9 cellular contexts compared by ENCODE assay signal in the genomic region with DNA sequence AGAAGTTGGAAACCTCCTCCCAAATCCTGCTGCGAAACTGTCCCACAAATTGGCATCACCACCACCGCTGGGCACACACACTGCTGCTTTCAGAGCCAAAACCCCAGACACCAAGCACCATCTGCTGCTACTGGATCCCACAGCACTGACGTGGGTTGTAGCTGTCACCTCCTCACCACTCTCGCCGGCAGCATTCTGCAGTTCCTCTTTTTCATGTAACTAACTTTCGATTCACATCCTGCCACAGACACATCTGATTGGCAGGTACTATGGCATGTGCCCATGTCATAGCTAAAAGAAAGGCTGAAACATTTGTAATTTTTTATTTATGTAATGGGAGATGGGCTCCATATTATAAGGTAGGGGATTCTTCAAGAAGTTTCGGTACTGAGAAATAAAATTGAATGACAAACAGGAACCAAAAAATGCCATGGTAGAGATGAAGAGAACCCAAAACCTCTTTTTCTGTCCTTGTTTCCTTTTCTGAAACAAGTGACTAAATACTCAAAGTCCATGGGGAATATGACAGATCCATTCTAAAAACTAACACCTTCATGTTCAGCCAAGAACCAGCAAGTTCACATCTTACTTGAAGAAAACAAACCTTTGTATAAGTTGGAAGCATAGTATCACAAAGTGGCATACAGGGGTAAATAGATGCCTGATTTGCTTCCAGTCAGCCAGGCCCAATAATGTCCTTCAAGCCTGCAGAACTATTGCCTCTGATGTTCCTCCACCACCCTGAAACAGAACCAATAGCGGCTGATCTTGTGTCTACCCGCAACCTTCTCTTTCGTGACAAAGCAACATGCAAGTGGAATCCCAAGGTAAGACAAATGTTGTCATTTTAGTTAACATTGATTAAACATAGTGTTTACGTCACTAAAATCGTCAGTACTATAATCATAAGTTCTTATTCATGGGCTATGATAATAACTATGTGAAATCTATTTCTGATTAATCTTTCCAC. TPM values are rescaled to one million over a fixed set of nuclear protein-coding genes. Genes with fewer than 3 reads are reported as not detected.
DNase-seq lines count a peak whose midpoint lies in the region; ATAC-seq and TF ChIP-seq lines count a peak whose summit lies in the region.
"Had no signal": no experiment of that assay in that cellular context is flagged by ENCODE, and none has a peak within 500 bp of the region (broad histone marks: within the 10 kb centered on the region; RNA-seq: fewer than 3 reads in every experiment).

No MANE protein-coding gene starts in this region.

- H3K4ac ChIP-seq in mesenchymal stem cell (ENCODE audit: low read depth in 1 of 2, low read length in 2 of 2) = peak overlapping the region in 1 of 2 experiments; percentile 67

- H3K18ac ChIP-seq in mesenchymal stem cell (ENCODE audit: low read depth in 1 of 2, low read length in 2 of 2) = peak overlapping the region; percentile 29 to 70

- peak overlapping the region; percentile 71 to 99 for H2BK12ac ChIP-seq in mesenchymal stem cell (ENCODE audit: low read length in 2 of 2)

- POLR2A ChIA-PET in OCI-LY7 (lab: Charles Lee) = interaction anchor here (0.6 to 4.3 kb wide), 20 partner anchors 14 to 417 kb away, joined by 3 to 77 read pairs (median 4); no protein-coding TSS in a partner anchor

- no peak overlapping the region for H3K27ac Mint-ChIP-seq in activated T-helper 2 cell treated with anti-CD3 and anti-CD28 coated beads, Interferon-gamma antibody, Interleukin-2, Interleukin-4, amounts not matched to agents 10 μg/mL and 5 μg/mL and 100 μg/mL, durations not matched to agents 14 hours and 24 hours and 36 hours
- H3K27ac Mint-ChIP-seq in stimulated activated naive B cell treated with anti-CD40 and anti-IgM and Interleukin-4, amounts not matched to agents 10 μg/mL and 1 μg/mL and 100 μg/mL, for 72 hours = peak overlapping the region; percentile 92

- peak overlapping the region; percentile 84 for H4K8ac ChIP-seq in mesenchymal stem cell (ENCODE audit: low read length)

- H3K4me1 ChIP-seq in OCI-LY7 (ENCODE audit: insufficient read depth, low read length, poor library complexity, severe bottlenecking) = peaks cover 70% of the 10 kb centered on the region
- H3K4me1 ChIP-seq in mesenchymal stem cell (ENCODE audit: control insufficient read depth, insufficient read depth, low read depth, low read length) = no peaks in the 10 kb centered on the region

- ATAC-seq in GM18502 (IDR thresholded peaks at IDR 0.05; ENCODE audit: poor library complexity, unreplicated experiment) = peak; percentile 99
- ATAC-seq in HG02798 (IDR thresholded peaks at IDR 0.05; ENCODE audit: poor library complexity, unreplicated experiment) = peak; percentile 97
- ATAC-seq in stimulated activated naive B cell treated with anti-CD40 and anti-IgM and Interleukin-4, amounts not matched to agents 10 μg/mL and 1 μg/mL and 100 μg/mL, for 72 hours (replicated peaks) = peak; percentile 97 to 99

- peak overlapping the region; percentile 10 for H3K9ac ChIP-seq in mesenchymal stem cell (ENCODE audit: low read length)

- H3K9me3 ChIP-seq in OCI-LY7 (ENCODE audit: low read length) (no peaks in the 10 kb centered on the region; the same call in 1 of the 2 replicates), mesenchymal stem cell (ENCODE audit: control insufficient read depth, low read length) (no peaks in the 10 kb centered on the region)

- peak; percentile 37; the same call in 1 of the 2 replicates for TF ChIP-seq CTCF in OCI-LY7 (conservative IDR thresholded peaks at IDR 0.05; ENCODE audit: low read length)

- no peak overlapping the region for H2BK120ac ChIP-seq in mesenchymal stem cell (ENCODE audit: low read depth, low read length)

- H3K4me3 Mint-ChIP-seq in activated T-helper 2 cell treated with anti-CD3 and anti-CD28 coated beads, Interferon-gamma antibody, Interleukin-2, Interleukin-4, amounts not matched to agents 10 μg/mL and 5 μg/mL and 100 μg/mL, durations not matched to agents 14 hours and 24 hours and 36 hours (ENCODE audit: low read depth) = peak overlapping the region; percentile 22
- peak overlapping the region; percentile 54 to 64 for H3K4me3 Mint-ChIP-seq in stimulated activated naive B cell treated with anti-CD40 and anti-IgM and Interleukin-4, amounts not matched to agents 10 μg/mL and 1 μg/mL and 100 μg/mL, for 72 hours

- H2BK5ac ChIP-seq in mesenchymal stem cell (ENCODE audit: low read depth, low read length, poor library complexity, severe bottlenecking) = no peak overlapping the region

- H3K4me3 ChIP-seq in OCI-LY7 (ENCODE audit: low read depth, low read length, poor library complexity, severe bottlenecking) (peak overlapping the region; percentile 35), mesenchymal stem cell (ENCODE audit: insufficient read depth in 1 of 2, low read depth in 1 of 2, low read length in 2 of 2) (no peak overlapping the region)

- H3K9me3 Mint-ChIP-seq in activated T-helper 2 cell treated with anti-CD3 and anti-CD28 coated beads, Interferon-gamma antibody, Interleukin-2, Interleukin-4, amounts not matched to agents 10 μg/mL and 5 μg/mL and 100 μg/mL, durations not matched to agents 14 hours and 24 hours and 36 hours = no peaks in the 10 kb centered on the region
- no peaks in the 10 kb centered on the region for H3K9me3 Mint-ChIP-seq in stimulated activated naive B cell treated with anti-CD40 and anti-IgM and Interleukin-4, amounts not matched to agents 10 μg/mL and 1 μg/mL and 100 μg/mL, for 72 hours

- H3K27me3 Mint-ChIP-seq in activated T-helper 2 cell treated with anti-CD3 and anti-CD28 coated beads, Interferon-gamma antibody, Interleukin-2, Interleukin-4, amounts not matched to agents 10 μg/mL and 5 μg/mL and 100 μg/mL, durations not matched to agents 14 hours and 24 hours and 36 hours (ENCODE audit: low read depth) = peaks cover 2% of the 10 kb centered on the region
- peaks cover 19 to 23% of the 10 kb centered on the region in 2 donors for H3K27me3 Mint-ChIP-seq in stimulated activated naive B cell treated with anti-CD40 and anti-IgM and Interleukin-4, amounts not matched to agents 10 μg/mL and 1 μg/mL and 100 μg/mL, for 72 hours

- 89% methylated on average over 6 of the region's 12 CpGs for WGBS in mesenchymal stem cell

- H4K20me1 ChIP-seq in OCI-LY7 (ENCODE audit: insufficient read depth, low read length) = no peaks in the 10 kb centered on the region

- no peaks in the 10 kb centered on the region for H3K79me1 ChIP-seq in mesenchymal stem cell (replicated peaks; ENCODE audit: low read length, poor library complexity, severe bottlenecking)

- no peak overlapping the region for H2BK15ac ChIP-seq in mesenchymal stem cell (ENCODE audit: low read depth, poor library complexity, severe bottlenecking)

- no peak overlapping the region for H3K14ac ChIP-seq in mesenchymal stem cell (ENCODE audit: low read length in 2 of 2)

- peaks cover 7% of the 10 kb centered on the region; the same call in 1 of the 2 replicates for H3K79me2 ChIP-seq in OCI-LY7 (ENCODE audit: insufficient read depth, low read depth, low read length)

- no peak overlapping the region for H3K23ac ChIP-seq in mesenchymal stem cell (ENCODE audit: low read length in 2 of 2)

- peak overlapping the region; percentile 66 for H3K4me2 ChIP-seq in OCI-LY7 (ENCODE audit: low read length)
- no peak overlapping the region for H3K4me2 ChIP-seq in mesenchymal stem cell (ENCODE audit: low read length, poor library complexity, severe bottlenecking)

- H3K9me2 ChIP-seq in OCI-LY7 (ENCODE audit: insufficient read depth, low read length) = no peaks in the 10 kb centered on the region

- intact Hi-C loops in OCI-LY7 (cut with micrococcal nuclease; ENCODE audit: unreplicated experiment) = loop anchor here (1.0 to 2.0 kb wide), 8 partner anchors 29 to 199 kb away; a partner anchor contains a TSS
- intact Hi-C loops in activated T-helper 2 cell treated with anti-CD3 and anti-CD28 coated beads, Interferon-gamma antibody, Interleukin-2, Interleukin-4, amounts not matched to agents 10 μg/mL and 5 μg/mL and 100 μg/mL, durations not matched to agents 14 hours and 24 hours and 36 hours (cut with micrococcal nuclease) = loop anchor here (1.0 to 2.0 kb wide), 3 partner anchors 29 to 132 kb away; no protein-coding TSS in a partner anchor

- no peaks in the 10 kb centered on the region for H3K27me3 ChIP-seq in mesenchymal stem cell (ENCODE audit: control insufficient read depth in 1 of 2, insufficient read depth in 1 of 2, low read length in 2 of 2)

- H3K4me1 Mint-ChIP-seq in activated T-helper 2 cell treated with anti-CD3 and anti-CD28 coated beads, Interferon-gamma antibody, Interleukin-2, Interleukin-4, amounts not matched to agents 10 μg/mL and 5 μg/mL and 100 μg/mL, durations not matched to agents 14 hours and 24 hours and 36 hours (ENCODE audit: low read depth) = peaks cover 12% of the 10 kb centered on the region
- H3K4me1 Mint-ChIP-seq in stimulated activated naive B cell treated with anti-CD40 and anti-IgM and Interleukin-4, amounts not matched to agents 10 μg/mL and 1 μg/mL and 100 μg/mL, for 72 hours = peaks cover 25 to 49% of the 10 kb centered on the region in 2 donors

- no peaks in the 10 kb centered on the region for H3K36me3 Mint-ChIP-seq in activated T-helper 2 cell treated with anti-CD3 and anti-CD28 coated beads, Interferon-gamma antibody, Interleukin-2, Interleukin-4, amounts not matched to agents 10 μg/mL and 5 μg/mL and 100 μg/mL, durations not matched to agents 14 hours and 24 hours and 36 hours (ENCODE audit: low read depth)
- peaks cover 0 to 4% of the 10 kb centered on the region in 2 donors for H3K36me3 Mint-ChIP-seq in stimulated activated naive B cell treated with anti-CD40 and anti-IgM and Interleukin-4, amounts not matched to agents 10 μg/mL and 1 μg/mL and 100 μg/mL, for 72 hours

- H3K36me3 ChIP-seq in OCI-LY7 (ENCODE audit: insufficient read depth, low read length) (no peaks in the 10 kb centered on the region), mesenchymal stem cell (ENCODE audit: control insufficient read depth in 1 of 2, insufficient read depth in 2 of 2, low read depth in 1 of 2, low read length in 2 of 2) (no peaks in the 10 kb centered on the region)

- H3K27ac ChIP-seq in OCI-LY7 (ENCODE audit: low read depth, low read length, poor library complexity, severe bottlenecking) (peak overlapping the region; percentile 76), mesenchymal stem cell (ENCODE audit: low read length, poor library complexity, severe bottlenecking) (no peak overlapping the region)

- DNase-seq in OCI-LY7 (ENCODE audit: low spot score) = peak; percentile 93
- DNase-seq in activated T-helper 2 cell treated with anti-CD3 and anti-CD28 coated beads, Interferon-gamma antibody, Interleukin-2, Interleukin-4, amounts not matched to agents 10 μg/mL and 5 μg/mL and 100 μg/mL, durations not matched to agents 14 hours and 24 hours and 36 hours (ENCODE audit: low spot score) = peak; percentile 46
- DNase-seq in mesenchymal stem cell = no peak
- peak; percentile 89 for DNase-seq in stimulated activated naive B cell treated with anti-CD40 and anti-IgM and Interleukin-4, amounts not matched to agents 10 μg/mL and 1 μg/mL and 100 μg/mL, for 72 hours
- no peak for DNase-seq in dermis blood vessel endothelial cell
- no peak for DNase-seq in HPDE6-E6E7 (ENCODE audit: extremely low spot score)

- CTCF ChIA-PET in OCI-LY7 (lab: Charles Lee; ENCODE audit: unreplicated experiment) = interaction anchor here (1.0 kb wide), 2 partner anchors 27 to 132 kb away, joined by 3 to 4 read pairs; no protein-coding TSS in a partner anchor

- TSS peak; percentile 94 for BruUV-seq in OCI-LY7 (replicated peaks; lab: Mats Ljungman, UMichigan)

- H2AFZ ChIP-seq in OCI-LY7 (ENCODE audit: low read length) = peak overlapping the region; percentile 91
- no peak overlapping the region for H2AFZ ChIP-seq in mesenchymal stem cell (ENCODE audit: low read depth, low read length)

- no peak overlapping the region for H2AK5ac ChIP-seq in mesenchymal stem cell (ENCODE audit: low read length, severe bottlenecking)

- peak overlapping the region; percentile 90 for H4K91ac ChIP-seq in mesenchymal stem cell (ENCODE audit: low read length)

RNA-seq across cellular contexts. Expression of a gene that starts 26.6 kb away (rescaled TPM):
- total RNA-seq in OCI-LY7 (2014; rRNA removed; shearing (Covaris generic)) = 80.4 and 83.0 TPM in 2 replicates
- total RNA-seq in OCI-LY7 (2022) (214 and 245 TPM in 2 replicates), dermis blood vessel endothelial cell (not detected in 2 replicates)
- not detected in 2 replicates for total RNA-seq in activated T-helper 2 cell treated with anti-CD3 and anti-CD28 coated beads, Interferon-gamma antibody, Interleukin-2, Interleukin-4, amounts not matched to agents 10 μg/mL and 5 μg/mL and 100 μg/mL, durations not matched to agents 14 hours and 24 hours and 36 hours
- not detected for polyA plus RNA-seq in mesenchymal stem cell (2013, experiment 1 of 2)
- polyA plus RNA-seq in mesenchymal stem cell (2013, experiment 2 of 2) = not detected
- total RNA-seq: frontal cortex had no signal

RNA-seq across cellular contexts. Expression of a gene that starts 33.8 kb away (rescaled TPM):
- 0.79 and 0.85 TPM in 2 replicates for total RNA-seq in OCI-LY7 (2014; rRNA removed; shearing (Covaris generic))
- total RNA-seq in OCI-LY7 (2022) (0.37 TPM in 1 of 2 replicates, not detected in the other), dermis blood vessel endothelial cell (not detected in 2 replicates)
- 4.2 and 4.3 TPM in 2 replicates for total RNA-seq in activated T-helper 2 cell treated with anti-CD3 and anti-CD28 coated beads, Interferon-gamma antibody, Interleukin-2, Interleukin-4, amounts not matched to agents 10 μg/mL and 5 μg/mL and 100 μg/mL, durations not matched to agents 14 hours and 24 hours and 36 hours
- 64.0 TPM for polyA plus RNA-seq in mesenchymal stem cell (2013, experiment 1 of 2)
- polyA plus RNA-seq in mesenchymal stem cell (2013, experiment 2 of 2) = 68.9 TPM

Comparison
In these comparisons a context has a peak if more than half of its experiments do, and no peak if none do; other contexts are left out.
1. DNase-seq: peak in OCI-LY7 (single experiment), activated T-helper 2 cell treated with anti-CD3 and anti-CD28 coated beads, Interferon-gamma antibody, Interleukin-2, Interleukin-4, amounts not matched to agents 10 μg/mL and 5 μg/mL and 100 μg/mL, durations not matched to agents 14 hours and 24 hours and 36 hours (single experiment) and stimulated activated naive B cell treated with anti-CD40 and anti-IgM and Interleukin-4, amounts not matched to agents 10 μg/mL and 1 μg/mL and 100 μg/mL, for 72 hours (single experiment); none in mesenchymal stem cell (single experiment), dermis blood vessel endothelial cell (single experiment) and HPDE6-E6E7 (single experiment).
2. RNA of a gene that starts 26.6 kb away (total RNA-seq): 80.4 to 245 TPM in OCI-LY7; not detected in activated T-helper 2 cell treated with anti-CD3 and anti-CD28 coated beads, Interferon-gamma antibody, Interleukin-2, Interleukin-4, amounts not matched to agents 10 μg/mL and 5 μg/mL and 100 μg/mL, durations not matched to agents 14 hours and 24 hours and 36 hours and not detected in dermis blood vessel endothelial cell; every median in the first group is over 10 times any median in the second.
3. Peak in every context shown above with its lines, with median percentiles within 50 percentile points of each other: ATAC-seq.